8 cellular contexts compared by ENCODE assay signal in the genomic region with DNA sequence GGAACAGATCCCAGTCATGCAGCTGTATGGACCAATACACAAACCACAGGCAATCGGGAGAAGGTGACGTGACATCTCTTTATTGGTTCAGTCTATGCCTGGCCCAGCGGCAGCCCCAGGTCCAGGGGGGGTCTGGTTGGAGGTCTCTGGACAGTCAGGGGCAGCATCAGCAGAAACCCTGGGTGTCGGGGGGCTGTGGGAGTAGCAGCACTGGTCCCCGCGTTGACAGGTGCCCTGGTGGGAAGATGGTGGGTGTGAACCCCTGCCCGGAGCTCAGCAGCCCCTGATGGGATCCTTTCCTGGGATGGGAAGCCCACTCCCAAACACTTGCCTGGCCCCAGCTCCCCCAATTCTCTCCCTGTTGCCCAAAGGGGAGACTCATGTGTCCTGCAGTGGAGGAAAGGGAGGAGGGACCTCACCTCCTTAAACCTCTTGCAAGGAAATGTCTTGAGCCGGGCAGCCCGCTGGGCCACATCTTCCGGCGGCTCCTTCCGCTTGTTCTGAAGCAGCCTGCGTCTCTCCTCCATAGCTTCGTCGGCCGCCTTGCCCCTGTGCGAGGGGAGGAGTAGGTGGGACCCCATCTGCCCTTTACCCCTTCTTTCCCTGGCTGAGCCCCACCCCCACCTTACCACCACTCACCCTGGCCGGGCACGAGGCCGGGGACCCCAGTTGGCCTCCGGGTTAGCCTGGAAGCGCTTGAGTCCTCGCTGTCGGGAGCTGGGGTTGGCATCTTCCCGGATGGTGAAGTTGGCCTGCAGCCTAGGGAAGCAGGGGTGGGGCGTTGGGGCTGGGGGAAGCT.
DNase-seq lines count a peak whose midpoint lies in the region; ATAC-seq and TF ChIP-seq lines count a peak whose summit lies in the region.

No MANE protein-coding gene starts in this region.

- peak; percentile 6 for ATAC-seq in GM18517 (IDR thresholded peaks at IDR 0.05; ENCODE audit: unreplicated experiment)
- ATAC-seq in stimulated activated memory B cell treated with anti-CD40 and anti-IgM and Interleukin-4, amounts not matched to agents 10 μg/mL and 1 μg/mL and 100 μg/mL, for 72 hours: no peak
- ATAC-seq in GM21576 (IDR thresholded peaks at IDR 0.05; ENCODE audit: unreplicated experiment): no peak
- ATAC-seq in GM21447 (IDR thresholded peaks at IDR 0.05; ENCODE audit: unreplicated experiment): no peak

- peaks cover 45% of the 10 kb centered on the region for H3K4me1 ChIP-seq in OCI-LY3 (ENCODE audit: low read length)

- DNase-seq in coronary artery (ENCODE audit: low spot score) (no peak), OCI-M2 (lab: John Stamatoyannopoulos, UW; ENCODE audit: unreplicated experiment) (no peak), NCI-H1105 treated with DMSO at 0.1 percent for 48 hours (lab: John Stamatoyannopoulos, UW) (no peak)

- no peaks in the 10 kb centered on the region for H3K27me3 Mint-ChIP-seq in stimulated activated memory B cell treated with anti-CD40 and anti-IgM and Interleukin-4, amounts not matched to agents 10 μg/mL and 1 μg/mL and 100 μg/mL, for 72 hours

- H3K9me3 Mint-ChIP-seq in stimulated activated memory B cell treated with anti-CD40 and anti-IgM and Interleukin-4, amounts not matched to agents 10 μg/mL and 1 μg/mL and 100 μg/mL, for 72 hours: no peaks in the 10 kb centered on the region

- peak overlapping the region; percentile 100 for H3K4me2 ChIP-seq in OCI-LY3 (ENCODE audit: low read length)

- H2AFZ ChIP-seq in OCI-LY3 (ENCODE audit: low read depth, low read length): peak overlapping the region; percentile 72

- peaks cover 15% of the 10 kb centered on the region for H3K79me2 ChIP-seq in OCI-LY3 (ENCODE audit: low read length)

- H3K36me3 ChIP-seq in OCI-LY3 (replicated peaks; ENCODE audit: low read depth, low read length): peaks cover 12% of the 10 kb centered on the region

- H3K4me3 Mint-ChIP-seq in stimulated activated memory B cell treated with anti-CD40 and anti-IgM and Interleukin-4, amounts not matched to agents 10 μg/mL and 1 μg/mL and 100 μg/mL, for 72 hours: peak overlapping the region; percentile 85

- no peaks in the 10 kb centered on the region for H3K9me3 ChIP-seq in OCI-LY3 (ENCODE audit: insufficient read depth, low read length)

- H3K36me3 Mint-ChIP-seq in stimulated activated memory B cell treated with anti-CD40 and anti-IgM and Interleukin-4, amounts not matched to agents 10 μg/mL and 1 μg/mL and 100 μg/mL, for 72 hours: peaks cover 20% of the 10 kb centered on the region

- H3K27me3 ChIP-seq in OCI-LY3 (ENCODE audit: low read depth, low read length): no peaks in the 10 kb centered on the region

- peak overlapping the region; percentile 69 for H3K9ac ChIP-seq in OCI-LY3 (ENCODE audit: low read length)

- peak overlapping the region; percentile 92 for H3K27ac Mint-ChIP-seq in stimulated activated memory B cell treated with anti-CD40 and anti-IgM and Interleukin-4, amounts not matched to agents 10 μg/mL and 1 μg/mL and 100 μg/mL, for 72 hours

- no peak for TF ChIP-seq CTCF in OCI-LY3 (IDR thresholded peaks at IDR 0.05; ENCODE audit: low read depth, low read length)
- TF ChIP-seq CTCF in coronary artery (IDR thresholded peaks at IDR 0.05): no peak

- H3K27ac ChIP-seq in OCI-LY3 (ENCODE audit: low read length) (peak overlapping the region; percentile 99), coronary artery (peak overlapping the region in 1 of 2 donors; percentile 82)

- peaks cover 5% of the 10 kb centered on the region; the same call in 1 of the 2 replicates for H4K20me1 ChIP-seq in OCI-LY3 (ENCODE audit: insufficient read depth, low read length)

- H3K4me3 ChIP-seq in OCI-LY3 (ENCODE audit: low read length) (peak overlapping the region; percentile 76), coronary artery (peak overlapping the region; percentile 53)

- peaks cover 65% of the 10 kb centered on the region for H3K4me1 Mint-ChIP-seq in stimulated activated memory B cell treated with anti-CD40 and anti-IgM and Interleukin-4, amounts not matched to agents 10 μg/mL and 1 μg/mL and 100 μg/mL, for 72 hours
